Comparison of ENCODE assay signal across 1 cellular context in the genomic region with DNA sequence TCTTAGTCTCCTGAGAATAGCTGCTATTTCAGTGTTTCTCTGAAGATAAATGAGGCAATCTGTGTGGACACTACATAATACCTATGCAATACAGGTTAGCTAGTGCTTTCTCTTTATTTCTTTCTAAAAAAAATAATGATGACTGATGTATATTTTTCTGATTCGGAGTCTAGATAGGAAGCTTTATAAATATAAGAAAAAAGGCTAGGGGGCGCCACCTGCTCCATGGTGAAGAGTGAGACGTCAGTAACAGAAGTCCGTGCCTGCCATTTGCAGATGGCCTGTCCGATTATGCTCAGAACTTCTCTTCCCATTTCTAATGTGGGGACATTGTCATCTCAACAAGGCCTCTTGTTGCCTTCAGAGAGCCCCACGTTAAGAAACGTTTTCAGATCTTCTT.
A peak's percentile ranks its signal among the peaks of the same experiment; 100 is the strongest.
TF ChIP-seq lines count a peak whose summit lies in the region.

No MANE protein-coding gene starts in this region.

TF ChIP-seq in K562, 482 proteins besides CTCF, POLR2A, EP300 and RAD21 (continued from another document and continues in another):
- TF ChIP-seq BRF1 (IDR thresholded peaks at IDR 0.05; ENCODE audit: borderline replicate concordance, extremely low read depth, insufficient read length) (no peak), ERF (CRISPR knock-in tag; IDR thresholded peaks at IDR 0.05) (no peak), CTCFL (IDR thresholded peaks at IDR 0.05; ENCODE audit: borderline replicate concordance, insufficient read depth, low read depth, low read length, poor library complexity, severe bottlenecking) (peak; percentile 55), ILK (tag; IDR thresholded peaks at IDR 0.05; ENCODE audit: borderline replicate concordance, low read depth) (no peak), LCOR (CRISPR knock-in tag; IDR thresholded peaks at IDR 0.05) (no peak), ATF7 (IDR thresholded peaks at IDR 0.05) (0 out of 2 replicates have a peak, but pooled peaks have one; percentile 16), THAP12 (CRISPR knock-in tag; IDR thresholded peaks at IDR 0.05) (no peak), PCBP2 (IDR thresholded peaks at IDR 0.05; ENCODE audit: low read depth, low read length, poor library complexity, severe bottlenecking) (no peak), HDGF (IDR thresholded peaks at IDR 0.05) (no peak), BHLHE40 (IDR thresholded peaks at IDR 0.05; ENCODE audit: low read length) (0 out of 2 replicates have a peak, but pooled peaks have one; percentile 14), CHCHD3 (CRISPR knock-in tag; IDR thresholded peaks at IDR 0.05) (no peak), IRF9 (tag; IDR thresholded peaks at IDR 0.05) (no peak), FOXJ2 (tag; IDR thresholded peaks at IDR 0.05) (no peak), ZNF316 (IDR thresholded peaks at IDR 0.05) (peak; percentile 91), SAFB (IDR thresholded peaks at IDR 0.05; ENCODE audit: borderline replicate concordance, low read depth, low read length) (no peak), NUFIP1 (IDR thresholded peaks at IDR 0.05; ENCODE audit: partially characterized antibody) (no peak), FOXP1 (CRISPR knock-in tag; IDR thresholded peaks at IDR 0.05) (no peak), MAFG (tag; conservative IDR thresholded peaks at IDR 0.05) (peak; percentile 59), DPF2 (IDR thresholded peaks at IDR 0.05) (0 out of 2 replicates have a peak, but pooled peaks have one; percentile 27), NFE2L1 (tag; IDR thresholded peaks at IDR 0.05; ENCODE audit: borderline replicate concordance, low read depth) (no peak), ZFP1 (CRISPR knock-in tag; IDR thresholded peaks at IDR 0.05) (no peak), HMGXB4 (CRISPR knock-in tag; IDR thresholded peaks at IDR 0.05) (no peak), HCFC1 (IDR thresholded peaks at IDR 0.05; ENCODE audit: low read depth, low read length) (0 out of 2 replicates have a peak, but pooled peaks have one; percentile 17), TBP (optimal IDR thresholded peaks at IDR 0.05; ENCODE audit: low read depth, low read length) (no peak), RBM25 (IDR thresholded peaks at IDR 0.05; ENCODE audit: low read depth, low read length, severe bottlenecking) (no peak)
- TF ChIP-seq, protein P1, sequence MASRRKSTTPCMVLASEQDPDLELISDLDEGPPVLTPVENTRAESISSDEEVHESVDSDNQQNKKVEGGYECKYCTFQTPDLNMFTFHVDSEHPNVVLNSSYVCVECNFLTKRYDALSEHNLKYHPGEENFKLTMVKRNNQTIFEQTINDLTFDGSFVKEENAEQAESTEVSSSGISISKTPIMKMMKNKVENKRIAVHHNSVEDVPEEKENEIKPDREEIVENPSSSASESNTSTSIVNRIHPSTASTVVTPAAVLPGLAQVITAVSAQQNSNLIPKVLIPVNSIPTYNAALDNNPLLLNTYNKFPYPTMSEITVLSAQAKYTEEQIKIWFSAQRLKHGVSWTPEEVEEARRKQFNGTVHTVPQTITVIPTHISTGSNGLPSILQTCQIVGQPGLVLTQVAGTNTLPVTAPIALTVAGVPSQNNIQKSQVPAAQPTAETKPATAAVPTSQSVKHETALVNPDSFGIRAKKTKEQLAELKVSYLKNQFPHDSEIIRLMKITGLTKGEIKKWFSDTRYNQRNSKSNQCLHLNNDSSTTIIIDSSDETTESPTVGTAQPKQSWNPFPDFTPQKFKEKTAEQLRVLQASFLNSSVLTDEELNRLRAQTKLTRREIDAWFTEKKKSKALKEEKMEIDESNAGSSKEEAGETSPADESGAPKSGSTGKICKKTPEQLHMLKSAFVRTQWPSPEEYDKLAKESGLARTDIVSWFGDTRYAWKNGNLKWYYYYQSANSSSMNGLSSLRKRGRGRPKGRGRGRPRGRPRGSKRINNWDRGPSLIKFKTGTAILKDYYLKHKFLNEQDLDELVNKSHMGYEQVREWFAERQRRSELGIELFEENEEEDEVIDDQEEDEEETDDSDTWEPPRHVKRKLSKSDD (conservative IDR thresholded peaks at IDR 0.05; ENCODE audit: low read length): no peak
- TF ChIP-seq, protein P2, sequence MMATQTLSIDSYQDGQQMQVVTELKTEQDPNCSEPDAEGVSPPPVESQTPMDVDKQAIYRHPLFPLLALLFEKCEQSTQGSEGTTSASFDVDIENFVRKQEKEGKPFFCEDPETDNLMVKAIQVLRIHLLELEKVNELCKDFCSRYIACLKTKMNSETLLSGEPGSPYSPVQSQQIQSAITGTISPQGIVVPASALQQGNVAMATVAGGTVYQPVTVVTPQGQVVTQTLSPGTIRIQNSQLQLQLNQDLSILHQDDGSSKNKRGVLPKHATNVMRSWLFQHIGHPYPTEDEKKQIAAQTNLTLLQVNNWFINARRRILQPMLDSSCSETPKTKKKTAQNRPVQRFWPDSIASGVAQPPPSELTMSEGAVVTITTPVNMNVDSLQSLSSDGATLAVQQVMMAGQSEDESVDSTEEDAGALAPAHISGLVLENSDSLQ (IDR thresholded peaks at IDR 0.05): 0 out of 2 replicates have a peak, but pooled peaks have one; percentile 30
- TF ChIP-seq, protein P3, sequence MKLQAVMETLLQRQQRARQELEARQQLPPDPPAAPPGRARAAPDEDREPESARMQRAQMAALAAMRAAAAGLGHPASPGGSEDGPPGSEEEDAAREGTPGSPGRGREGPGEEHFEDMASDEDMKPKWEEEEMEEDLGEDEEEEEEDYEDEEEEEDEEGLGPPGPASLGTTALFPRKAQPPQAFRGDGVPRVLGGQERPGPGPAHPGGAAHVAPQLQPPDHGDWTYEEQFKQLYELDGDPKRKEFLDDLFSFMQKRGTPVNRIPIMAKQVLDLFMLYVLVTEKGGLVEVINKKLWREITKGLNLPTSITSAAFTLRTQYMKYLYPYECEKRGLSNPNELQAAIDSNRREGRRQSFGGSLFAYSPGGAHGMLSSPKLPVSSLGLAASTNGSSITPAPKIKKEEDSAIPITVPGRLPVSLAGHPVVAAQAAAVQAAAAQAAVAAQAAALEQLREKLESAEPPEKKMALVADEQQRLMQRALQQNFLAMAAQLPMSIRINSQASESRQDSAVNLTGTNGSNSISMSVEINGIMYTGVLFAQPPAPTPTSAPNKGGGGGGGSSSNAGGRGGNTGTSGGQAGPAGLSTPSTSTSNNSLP (IDR thresholded peaks at IDR 0.05; ENCODE audit: borderline replicate concordance, low read depth, low read length): peak; percentile 81; the same call in 1 of the 2 replicates
- TF ChIP-seq, protein P4, sequence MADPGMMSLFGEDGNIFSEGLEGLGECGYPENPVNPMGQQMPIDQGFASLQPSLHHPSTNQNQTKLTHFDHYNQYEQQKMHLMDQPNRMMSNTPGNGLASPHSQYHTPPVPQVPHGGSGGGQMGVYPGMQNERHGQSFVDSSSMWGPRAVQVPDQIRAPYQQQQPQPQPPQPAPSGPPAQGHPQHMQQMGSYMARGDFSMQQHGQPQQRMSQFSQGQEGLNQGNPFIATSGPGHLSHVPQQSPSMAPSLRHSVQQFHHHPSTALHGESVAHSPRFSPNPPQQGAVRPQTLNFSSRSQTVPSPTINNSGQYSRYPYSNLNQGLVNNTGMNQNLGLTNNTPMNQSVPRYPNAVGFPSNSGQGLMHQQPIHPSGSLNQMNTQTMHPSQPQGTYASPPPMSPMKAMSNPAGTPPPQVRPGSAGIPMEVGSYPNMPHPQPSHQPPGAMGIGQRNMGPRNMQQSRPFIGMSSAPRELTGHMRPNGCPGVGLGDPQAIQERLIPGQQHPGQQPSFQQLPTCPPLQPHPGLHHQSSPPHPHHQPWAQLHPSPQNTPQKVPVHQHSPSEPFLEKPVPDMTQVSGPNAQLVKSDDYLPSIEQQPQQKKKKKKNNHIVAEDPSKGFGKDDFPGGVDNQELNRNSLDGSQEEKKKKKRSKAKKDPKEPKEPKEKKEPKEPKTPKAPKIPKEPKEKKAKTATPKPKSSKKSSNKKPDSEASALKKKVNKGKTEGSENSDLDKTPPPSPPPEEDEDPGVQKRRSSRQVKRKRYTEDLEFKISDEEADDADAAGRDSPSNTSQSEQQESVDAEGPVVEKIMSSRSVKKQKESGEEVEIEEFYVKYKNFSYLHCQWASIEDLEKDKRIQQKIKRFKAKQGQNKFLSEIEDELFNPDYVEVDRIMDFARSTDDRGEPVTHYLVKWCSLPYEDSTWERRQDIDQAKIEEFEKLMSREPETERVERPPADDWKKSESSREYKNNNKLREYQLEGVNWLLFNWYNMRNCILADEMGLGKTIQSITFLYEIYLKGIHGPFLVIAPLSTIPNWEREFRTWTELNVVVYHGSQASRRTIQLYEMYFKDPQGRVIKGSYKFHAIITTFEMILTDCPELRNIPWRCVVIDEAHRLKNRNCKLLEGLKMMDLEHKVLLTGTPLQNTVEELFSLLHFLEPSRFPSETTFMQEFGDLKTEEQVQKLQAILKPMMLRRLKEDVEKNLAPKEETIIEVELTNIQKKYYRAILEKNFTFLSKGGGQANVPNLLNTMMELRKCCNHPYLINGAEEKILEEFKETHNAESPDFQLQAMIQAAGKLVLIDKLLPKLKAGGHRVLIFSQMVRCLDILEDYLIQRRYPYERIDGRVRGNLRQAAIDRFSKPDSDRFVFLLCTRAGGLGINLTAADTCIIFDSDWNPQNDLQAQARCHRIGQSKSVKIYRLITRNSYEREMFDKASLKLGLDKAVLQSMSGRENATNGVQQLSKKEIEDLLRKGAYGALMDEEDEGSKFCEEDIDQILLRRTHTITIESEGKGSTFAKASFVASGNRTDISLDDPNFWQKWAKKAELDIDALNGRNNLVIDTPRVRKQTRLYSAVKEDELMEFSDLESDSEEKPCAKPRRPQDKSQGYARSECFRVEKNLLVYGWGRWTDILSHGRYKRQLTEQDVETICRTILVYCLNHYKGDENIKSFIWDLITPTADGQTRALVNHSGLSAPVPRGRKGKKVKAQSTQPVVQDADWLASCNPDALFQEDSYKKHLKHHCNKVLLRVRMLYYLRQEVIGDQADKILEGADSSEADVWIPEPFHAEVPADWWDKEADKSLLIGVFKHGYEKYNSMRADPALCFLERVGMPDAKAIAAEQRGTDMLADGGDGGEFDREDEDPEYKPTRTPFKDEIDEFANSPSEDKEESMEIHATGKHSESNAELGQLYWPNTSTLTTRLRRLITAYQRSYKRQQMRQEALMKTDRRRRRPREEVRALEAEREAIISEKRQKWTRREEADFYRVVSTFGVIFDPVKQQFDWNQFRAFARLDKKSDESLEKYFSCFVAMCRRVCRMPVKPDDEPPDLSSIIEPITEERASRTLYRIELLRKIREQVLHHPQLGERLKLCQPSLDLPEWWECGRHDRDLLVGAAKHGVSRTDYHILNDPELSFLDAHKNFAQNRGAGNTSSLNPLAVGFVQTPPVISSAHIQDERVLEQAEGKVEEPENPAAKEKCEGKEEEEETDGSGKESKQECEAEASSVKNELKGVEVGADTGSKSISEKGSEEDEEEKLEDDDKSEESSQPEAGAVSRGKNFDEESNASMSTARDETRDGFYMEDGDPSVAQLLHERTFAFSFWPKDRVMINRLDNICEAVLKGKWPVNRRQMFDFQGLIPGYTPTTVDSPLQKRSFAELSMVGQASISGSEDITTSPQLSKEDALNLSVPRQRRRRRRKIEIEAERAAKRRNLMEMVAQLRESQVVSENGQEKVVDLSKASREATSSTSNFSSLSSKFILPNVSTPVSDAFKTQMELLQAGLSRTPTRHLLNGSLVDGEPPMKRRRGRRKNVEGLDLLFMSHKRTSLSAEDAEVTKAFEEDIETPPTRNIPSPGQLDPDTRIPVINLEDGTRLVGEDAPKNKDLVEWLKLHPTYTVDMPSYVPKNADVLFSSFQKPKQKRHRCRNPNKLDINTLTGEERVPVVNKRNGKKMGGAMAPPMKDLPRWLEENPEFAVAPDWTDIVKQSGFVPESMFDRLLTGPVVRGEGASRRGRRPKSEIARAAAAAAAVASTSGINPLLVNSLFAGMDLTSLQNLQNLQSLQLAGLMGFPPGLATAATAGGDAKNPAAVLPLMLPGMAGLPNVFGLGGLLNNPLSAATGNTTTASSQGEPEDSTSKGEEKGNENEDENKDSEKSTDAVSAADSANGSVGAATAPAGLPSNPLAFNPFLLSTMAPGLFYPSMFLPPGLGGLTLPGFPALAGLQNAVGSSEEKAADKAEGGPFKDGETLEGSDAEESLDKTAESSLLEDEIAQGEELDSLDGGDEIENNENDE (IDR thresholded peaks at IDR 0.05; ENCODE audit: low read depth, low read length): no peak
